1 cellular context compared by ENCODE assay signal in genomic region chr4:54784188-54784671, GRCh38.
A peak's percentile ranks its signal among the peaks of the same experiment; 100 is the strongest.
TF ChIP-seq lines count a peak whose summit lies in the region.

No MANE protein-coding gene starts in this region.

TF ChIP-seq in K562, 482 proteins besides CTCF, POLR2A, EP300 and RAD21 (continued from another document and continues in another):
- no peak for TF ChIP-seq ZNF518B (CRISPR knock-in tag; IDR thresholded peaks at IDR 0.05)
- no peak for TF ChIP-seq HSF4 (CRISPR knock-in tag; IDR thresholded peaks at IDR 0.05; ENCODE audit: borderline replicate concordance)
- TF ChIP-seq ARID3A (IDR thresholded peaks at IDR 0.05; ENCODE audit: borderline replicate concordance, low read depth, low read length), result no peak
- TF ChIP-seq ZBTB11 (CRISPR knock-in tag; IDR thresholded peaks at IDR 0.05), result 0 out of 6 replicates have a peak, but pooled peaks of 1 of the 3 experiments have one; percentile 35
- no peak for TF ChIP-seq NR2F6 (CRISPR knock-in tag; IDR thresholded peaks at IDR 0.05)
- no peak for TF ChIP-seq ILK (tag; IDR thresholded peaks at IDR 0.05; ENCODE audit: borderline replicate concordance, low read depth)
- TF ChIP-seq FOXJ2 (tag; IDR thresholded peaks at IDR 0.05), result 0 out of 2 replicates have a peak, but pooled peaks have one; percentile 65
- TF ChIP-seq, protein P1, sequence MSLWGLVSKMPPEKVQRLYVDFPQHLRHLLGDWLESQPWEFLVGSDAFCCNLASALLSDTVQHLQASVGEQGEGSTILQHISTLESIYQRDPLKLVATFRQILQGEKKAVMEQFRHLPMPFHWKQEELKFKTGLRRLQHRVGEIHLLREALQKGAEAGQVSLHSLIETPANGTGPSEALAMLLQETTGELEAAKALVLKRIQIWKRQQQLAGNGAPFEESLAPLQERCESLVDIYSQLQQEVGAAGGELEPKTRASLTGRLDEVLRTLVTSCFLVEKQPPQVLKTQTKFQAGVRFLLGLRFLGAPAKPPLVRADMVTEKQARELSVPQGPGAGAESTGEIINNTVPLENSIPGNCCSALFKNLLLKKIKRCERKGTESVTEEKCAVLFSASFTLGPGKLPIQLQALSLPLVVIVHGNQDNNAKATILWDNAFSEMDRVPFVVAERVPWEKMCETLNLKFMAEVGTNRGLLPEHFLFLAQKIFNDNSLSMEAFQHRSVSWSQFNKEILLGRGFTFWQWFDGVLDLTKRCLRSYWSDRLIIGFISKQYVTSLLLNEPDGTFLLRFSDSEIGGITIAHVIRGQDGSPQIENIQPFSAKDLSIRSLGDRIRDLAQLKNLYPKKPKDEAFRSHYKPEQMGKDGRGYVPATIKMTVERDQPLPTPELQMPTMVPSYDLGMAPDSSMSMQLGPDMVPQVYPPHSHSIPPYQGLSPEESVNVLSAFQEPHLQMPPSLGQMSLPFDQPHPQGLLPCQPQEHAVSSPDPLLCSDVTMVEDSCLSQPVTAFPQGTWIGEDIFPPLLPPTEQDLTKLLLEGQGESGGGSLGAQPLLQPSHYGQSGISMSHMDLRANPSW (CRISPR knock-in tag; IDR thresholded peaks at IDR 0.05), result no peak
- no peak for TF ChIP-seq ZBTB7A (IDR thresholded peaks at IDR 0.05; ENCODE audit: borderline replicate concordance, control insufficient read depth, low read depth, low read length)
- TF ChIP-seq TARDBP (IDR thresholded peaks at IDR 0.05), result no peak
- no peak for TF ChIP-seq ARID1B (IDR thresholded peaks at IDR 0.05)
- TF ChIP-seq CEBPB (tag; IDR thresholded peaks at IDR 0.05), result no peak
- no peak for TF ChIP-seq ZNF696 (CRISPR knock-in tag; conservative IDR thresholded peaks at IDR 0.05)
- TF ChIP-seq, protein P2, sequence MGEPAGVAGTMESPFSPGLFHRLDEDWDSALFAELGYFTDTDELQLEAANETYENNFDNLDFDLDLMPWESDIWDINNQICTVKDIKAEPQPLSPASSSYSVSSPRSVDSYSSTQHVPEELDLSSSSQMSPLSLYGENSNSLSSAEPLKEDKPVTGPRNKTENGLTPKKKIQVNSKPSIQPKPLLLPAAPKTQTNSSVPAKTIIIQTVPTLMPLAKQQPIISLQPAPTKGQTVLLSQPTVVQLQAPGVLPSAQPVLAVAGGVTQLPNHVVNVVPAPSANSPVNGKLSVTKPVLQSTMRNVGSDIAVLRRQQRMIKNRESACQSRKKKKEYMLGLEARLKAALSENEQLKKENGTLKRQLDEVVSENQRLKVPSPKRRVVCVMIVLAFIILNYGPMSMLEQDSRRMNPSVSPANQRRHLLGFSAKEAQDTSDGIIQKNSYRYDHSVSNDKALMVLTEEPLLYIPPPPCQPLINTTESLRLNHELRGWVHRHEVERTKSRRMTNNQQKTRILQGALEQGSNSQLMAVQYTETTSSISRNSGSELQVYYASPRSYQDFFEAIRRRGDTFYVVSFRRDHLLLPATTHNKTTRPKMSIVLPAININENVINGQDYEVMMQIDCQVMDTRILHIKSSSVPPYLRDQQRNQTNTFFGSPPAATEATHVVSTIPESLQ (CRISPR knock-in tag; IDR thresholded peaks at IDR 0.05), result no peak
- no peak for TF ChIP-seq ILF3 (IDR thresholded peaks at IDR 0.05; ENCODE audit: borderline replicate concordance)
- TF ChIP-seq, protein P3, sequence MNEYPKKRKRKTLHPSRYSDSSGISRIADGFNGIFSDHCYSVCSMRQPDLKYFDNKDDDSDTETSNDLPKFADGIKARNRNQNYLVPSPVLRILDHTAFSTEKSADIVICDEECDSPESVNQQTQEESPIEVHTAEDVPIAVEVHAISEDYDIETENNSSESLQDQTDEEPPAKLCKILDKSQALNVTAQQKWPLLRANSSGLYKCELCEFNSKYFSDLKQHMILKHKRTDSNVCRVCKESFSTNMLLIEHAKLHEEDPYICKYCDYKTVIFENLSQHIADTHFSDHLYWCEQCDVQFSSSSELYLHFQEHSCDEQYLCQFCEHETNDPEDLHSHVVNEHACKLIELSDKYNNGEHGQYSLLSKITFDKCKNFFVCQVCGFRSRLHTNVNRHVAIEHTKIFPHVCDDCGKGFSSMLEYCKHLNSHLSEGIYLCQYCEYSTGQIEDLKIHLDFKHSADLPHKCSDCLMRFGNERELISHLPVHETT (CRISPR knock-in tag; conservative IDR thresholded peaks at IDR 0.05 in 1 of 2, IDR thresholded peaks at IDR 0.05 in 1 of 2), result 0 out of 4 replicates have a peak, but pooled peaks of 1 of the 2 experiments have one; percentile 43
- TF ChIP-seq NFIX (CRISPR knock-in tag; IDR thresholded peaks at IDR 0.05; ENCODE audit: low read depth), result no peak
- peak; percentile 75 for TF ChIP-seq SOX6 (IDR thresholded peaks at IDR 0.05)
- TF ChIP-seq PURB (CRISPR knock-in tag; IDR thresholded peaks at IDR 0.05; ENCODE audit: low read depth), result no peak
- TF ChIP-seq TBP (optimal IDR thresholded peaks at IDR 0.05; ENCODE audit: low read depth, low read length), result no peak
- TF ChIP-seq SMARCA4 (IDR thresholded peaks at IDR 0.05), result no peak
- TF ChIP-seq ELK1 (CRISPR knock-in tag; IDR thresholded peaks at IDR 0.05), result no peak
- TF ChIP-seq ZNF174 (CRISPR knock-in tag; IDR thresholded peaks at IDR 0.05), result no peak
- TF ChIP-seq ZNF589 (CRISPR knock-in tag; IDR thresholded peaks at IDR 0.05; ENCODE audit: low read depth), result peak; percentile 61; the same call in 1 of the 2 replicates
- TF ChIP-seq GATAD2B (IDR thresholded peaks at IDR 0.05; ENCODE audit: borderline replicate concordance), result no peak
- no peak for TF ChIP-seq ZNF668 (CRISPR knock-in tag; IDR thresholded peaks at IDR 0.05)
- TF ChIP-seq MXI1 (IDR thresholded peaks at IDR 0.05; ENCODE audit: low read depth, low read length), result no peak
- peak; percentile 78; the same call in 1 of the 2 replicates for TF ChIP-seq TFAP4 (CRISPR knock-in tag; IDR thresholded peaks at IDR 0.05; ENCODE audit: borderline replicate concordance)
- no peak for TF ChIP-seq SMARCA5 (IDR thresholded peaks at IDR 0.05)
- no peak for TF ChIP-seq ATF7 (IDR thresholded peaks at IDR 0.05)
- TF ChIP-seq RFX1 (IDR thresholded peaks at IDR 0.05), result no peak
- TF ChIP-seq HOXB6 (CRISPR knock-in tag; IDR thresholded peaks at IDR 0.05; ENCODE audit: borderline replicate concordance), result no peak
- TF ChIP-seq MBD1 (CRISPR knock-in tag; IDR thresholded peaks at IDR 0.05), result no peak
- no peak for TF ChIP-seq MTA2 (IDR thresholded peaks at IDR 0.05; ENCODE audit: low read depth)
- TF ChIP-seq, protein P4, sequence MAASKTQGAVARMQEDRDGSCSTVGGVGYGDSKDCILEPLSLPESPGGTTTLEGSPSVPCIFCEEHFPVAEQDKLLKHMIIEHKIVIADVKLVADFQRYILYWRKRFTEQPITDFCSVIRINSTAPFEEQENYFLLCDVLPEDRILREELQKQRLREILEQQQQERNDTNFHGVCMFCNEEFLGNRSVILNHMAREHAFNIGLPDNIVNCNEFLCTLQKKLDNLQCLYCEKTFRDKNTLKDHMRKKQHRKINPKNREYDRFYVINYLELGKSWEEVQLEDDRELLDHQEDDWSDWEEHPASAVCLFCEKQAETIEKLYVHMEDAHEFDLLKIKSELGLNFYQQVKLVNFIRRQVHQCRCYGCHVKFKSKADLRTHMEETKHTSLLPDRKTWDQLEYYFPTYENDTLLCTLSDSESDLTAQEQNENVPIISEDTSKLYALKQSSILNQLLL (CRISPR knock-in tag; IDR thresholded peaks at IDR 0.05; ENCODE audit: borderline replicate concordance), result no peak
- TF ChIP-seq FOXA3 (CRISPR knock-in tag; conservative IDR thresholded peaks at IDR 0.05 in 1 of 2, IDR thresholded peaks at IDR 0.05 in 1 of 2), result no peak
- no peak for TF ChIP-seq ZNF263 (CRISPR knock-in tag; IDR thresholded peaks at IDR 0.05; ENCODE audit: borderline replicate concordance)
- TF ChIP-seq ZNF398 (CRISPR knock-in tag; IDR thresholded peaks at IDR 0.05), result no peak
